Comparison of ENCODE assay signal across 1 cellular context in genomic region chr3:187069857-187070516, GRCh38.
TF ChIP-seq lines count a peak whose summit lies in the region.

No MANE protein-coding gene starts in this region.

TF ChIP-seq in GM12878, 131 proteins besides CTCF, POLR2A, EP300 and RAD21:
- TF ChIP-seq ZNF24 (IDR thresholded peaks at IDR 0.05): no peak
- no peak for TF ChIP-seq YBX1 (IDR thresholded peaks at IDR 0.05)
- peak; percentile 59; the same call in 1 of the 2 replicates for TF ChIP-seq POLR2AphosphoS5 (IDR thresholded peaks at IDR 0.05; ENCODE audit: low read length)
- TF ChIP-seq POLR2AphosphoS2 (IDR thresholded peaks at IDR 0.05; ENCODE audit: low read depth, low read length): peak; percentile 10; the same call in 1 of the 2 replicates
